1 cellular context compared by ENCODE assay signal in the genomic region with DNA sequence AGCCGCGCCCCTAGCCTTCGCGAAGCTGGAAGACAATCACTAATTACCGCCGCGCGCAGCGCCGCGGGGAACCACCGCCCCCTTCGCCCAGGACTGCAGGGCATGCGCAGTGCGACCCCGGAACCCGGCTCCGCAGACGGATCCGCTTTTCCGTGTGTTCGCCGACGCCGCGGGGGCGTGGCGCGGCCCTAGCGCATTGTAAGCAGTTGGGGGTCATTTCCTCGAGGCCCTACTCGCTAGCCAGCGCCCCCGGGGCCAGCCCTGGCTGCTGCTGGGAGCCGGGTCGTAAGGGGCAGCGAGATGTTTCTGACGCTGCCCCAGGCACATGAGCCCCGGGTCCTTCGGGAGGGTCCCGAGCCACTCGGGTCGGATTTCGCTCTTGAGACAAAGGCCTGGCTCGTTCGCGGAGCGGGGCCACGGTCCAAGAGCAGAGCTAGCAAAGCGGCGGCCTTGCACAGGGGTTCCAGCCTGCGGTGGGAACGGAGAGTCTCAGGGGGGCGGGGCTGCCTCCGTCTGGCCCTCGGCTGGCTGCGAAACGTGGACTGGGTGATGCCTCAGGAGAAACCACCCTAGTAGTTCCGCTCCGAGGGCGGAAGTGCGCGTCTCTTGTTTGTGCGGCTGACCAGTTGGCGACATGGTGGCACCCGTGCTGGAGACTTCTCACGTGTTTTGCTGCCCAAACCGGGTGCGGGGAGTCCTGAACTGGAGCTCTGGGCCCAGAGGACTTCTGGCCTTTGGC.
TF ChIP-seq lines count a peak whose summit lies in the region.

TSS of gene ELP2 (plus strand) at position 600 of the 739 bp plus-strand sequence. CDS start at position 635, 35 bp downstream.
TSS of gene SLC39A6 (minus strand) at position 41 of the 739 bp plus-strand sequence. CDS start 2,333 bp downstream, outside the sequence.

TF ChIP-seq in HepG2, 621 proteins besides CTCF, POLR2A, EP300 and RAD21 (continued from another document and continues in another):
- TF ChIP-seq ZBTB39 (CRISPR knock-in tag; IDR thresholded peaks at IDR 0.05) (0 out of 2 replicates have a peak, but pooled peaks have one; percentile 29), ZNF766 (CRISPR knock-in tag; IDR thresholded peaks at IDR 0.05; ENCODE audit: borderline replicate concordance) (no peak), RFX1 (IDR thresholded peaks at IDR 0.05) (no peak), ZNF362 (CRISPR knock-in tag; IDR thresholded peaks at IDR 0.05; ENCODE audit: borderline replicate concordance) (no peak), ZBTB3 (CRISPR knock-in tag; IDR thresholded peaks at IDR 0.05; ENCODE audit: borderline replicate concordance, low read depth) (peak; percentile 43; the same call in 1 of the 2 replicates), TBP (CRISPR knock-in tag; IDR thresholded peaks at IDR 0.05) (no peak), CCDC6 (CRISPR knock-in tag; IDR thresholded peaks at IDR 0.05) (peak; percentile 55; the same call in 1 of the 2 replicates), ZNF282 (IDR thresholded peaks at IDR 0.05; ENCODE audit: partially characterized antibody) (no peak), RBM22 (optimal IDR thresholded peaks at IDR 0.05; ENCODE audit: low read length) (no peak), NR1H2 (CRISPR knock-in tag; IDR thresholded peaks at IDR 0.05; ENCODE audit: borderline replicate concordance, low read depth) (no peak; the same call in 1 of the 2 replicates), ARNT (IDR thresholded peaks at IDR 0.05) (no peak), ZNF205 (CRISPR knock-in tag; IDR thresholded peaks at IDR 0.05) (peak; percentile 23; the same call in 1 of the 2 replicates), MXD4 (CRISPR knock-in tag; IDR thresholded peaks at IDR 0.05) (peak; percentile 95), ZNF605 (CRISPR knock-in tag; IDR thresholded peaks at IDR 0.05) (peak; percentile 85), RBM39 (IDR thresholded peaks at IDR 0.05; ENCODE audit: low read depth, low read length, poor library complexity, severe bottlenecking) (peak; percentile 73), LCORL (IDR thresholded peaks at IDR 0.05) (no peak), LCORL (CRISPR knock-in tag; IDR thresholded peaks at IDR 0.05) (peak; percentile 37; the same call in 1 of the 2 replicates), KDM1A (CRISPR knock-in tag; IDR thresholded peaks at IDR 0.05) (no peak), RNF219 (CRISPR knock-in tag; IDR thresholded peaks at IDR 0.05) (no peak), ZNF850 (CRISPR knock-in tag; conservative IDR thresholded peaks at IDR 0.05) (0 out of 2 replicates have a peak, but pooled peaks have one; percentile 43), ZNF839 (CRISPR knock-in tag; IDR thresholded peaks at IDR 0.05; ENCODE audit: borderline replicate concordance) (no peak; the same call in 1 of the 2 replicates), ZNF512B (CRISPR knock-in tag; IDR thresholded peaks at IDR 0.05; ENCODE audit: borderline replicate concordance) (no peak), FOXO4 (CRISPR knock-in tag; conservative IDR thresholded peaks at IDR 0.05) (no peak; the same call in 1 of the 2 replicates), ZNF44 (CRISPR knock-in tag; IDR thresholded peaks at IDR 0.05) (no peak), ZNF382 (CRISPR knock-in tag; IDR thresholded peaks at IDR 0.05; ENCODE audit: borderline replicate concordance) (no peak), ZNF792 (CRISPR knock-in tag; IDR thresholded peaks at IDR 0.05) (peak; percentile 76), ZFP90 (CRISPR knock-in tag; IDR thresholded peaks at IDR 0.05; ENCODE audit: borderline replicate concordance) (0 out of 2 replicates have a peak, but pooled peaks have one; percentile 55)
- TF ChIP-seq, protein P1, sequence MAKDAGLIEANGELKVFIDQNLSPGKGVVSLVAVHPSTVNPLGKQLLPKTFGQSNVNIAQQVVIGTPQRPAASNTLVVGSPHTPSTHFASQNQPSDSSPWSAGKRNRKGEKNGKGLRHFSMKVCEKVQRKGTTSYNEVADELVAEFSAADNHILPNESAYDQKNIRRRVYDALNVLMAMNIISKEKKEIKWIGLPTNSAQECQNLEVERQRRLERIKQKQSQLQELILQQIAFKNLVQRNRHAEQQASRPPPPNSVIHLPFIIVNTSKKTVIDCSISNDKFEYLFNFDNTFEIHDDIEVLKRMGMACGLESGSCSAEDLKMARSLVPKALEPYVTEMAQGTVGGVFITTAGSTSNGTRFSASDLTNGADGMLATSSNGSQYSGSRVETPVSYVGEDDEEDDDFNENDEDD (CRISPR knock-in tag; IDR thresholded peaks at IDR 0.05; ENCODE audit: borderline replicate concordance) = peak; percentile 77
- TF ChIP-seq, protein P2, sequence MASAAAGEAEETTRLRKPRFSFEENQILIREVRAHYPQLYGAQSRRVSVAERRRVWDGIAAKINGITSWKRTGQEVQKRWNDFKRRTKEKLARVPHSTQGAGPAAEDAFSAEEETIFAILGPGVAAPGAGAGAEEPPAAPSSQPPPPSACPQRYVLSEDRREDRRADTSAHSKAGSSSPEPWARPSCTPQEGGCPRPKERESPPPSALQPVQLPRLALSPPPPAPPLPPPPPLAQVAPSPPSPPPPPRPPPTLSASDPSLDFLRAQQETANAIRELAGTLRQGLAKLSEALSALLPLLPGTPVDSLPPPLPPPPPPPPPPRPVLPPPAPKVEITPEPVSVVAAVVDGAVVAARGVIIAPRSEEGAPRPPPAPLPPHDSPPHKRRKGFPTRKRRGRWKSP (CRISPR knock-in tag; IDR thresholded peaks at IDR 0.05) = peak; percentile 92
- TF ChIP-seq, protein P3, sequence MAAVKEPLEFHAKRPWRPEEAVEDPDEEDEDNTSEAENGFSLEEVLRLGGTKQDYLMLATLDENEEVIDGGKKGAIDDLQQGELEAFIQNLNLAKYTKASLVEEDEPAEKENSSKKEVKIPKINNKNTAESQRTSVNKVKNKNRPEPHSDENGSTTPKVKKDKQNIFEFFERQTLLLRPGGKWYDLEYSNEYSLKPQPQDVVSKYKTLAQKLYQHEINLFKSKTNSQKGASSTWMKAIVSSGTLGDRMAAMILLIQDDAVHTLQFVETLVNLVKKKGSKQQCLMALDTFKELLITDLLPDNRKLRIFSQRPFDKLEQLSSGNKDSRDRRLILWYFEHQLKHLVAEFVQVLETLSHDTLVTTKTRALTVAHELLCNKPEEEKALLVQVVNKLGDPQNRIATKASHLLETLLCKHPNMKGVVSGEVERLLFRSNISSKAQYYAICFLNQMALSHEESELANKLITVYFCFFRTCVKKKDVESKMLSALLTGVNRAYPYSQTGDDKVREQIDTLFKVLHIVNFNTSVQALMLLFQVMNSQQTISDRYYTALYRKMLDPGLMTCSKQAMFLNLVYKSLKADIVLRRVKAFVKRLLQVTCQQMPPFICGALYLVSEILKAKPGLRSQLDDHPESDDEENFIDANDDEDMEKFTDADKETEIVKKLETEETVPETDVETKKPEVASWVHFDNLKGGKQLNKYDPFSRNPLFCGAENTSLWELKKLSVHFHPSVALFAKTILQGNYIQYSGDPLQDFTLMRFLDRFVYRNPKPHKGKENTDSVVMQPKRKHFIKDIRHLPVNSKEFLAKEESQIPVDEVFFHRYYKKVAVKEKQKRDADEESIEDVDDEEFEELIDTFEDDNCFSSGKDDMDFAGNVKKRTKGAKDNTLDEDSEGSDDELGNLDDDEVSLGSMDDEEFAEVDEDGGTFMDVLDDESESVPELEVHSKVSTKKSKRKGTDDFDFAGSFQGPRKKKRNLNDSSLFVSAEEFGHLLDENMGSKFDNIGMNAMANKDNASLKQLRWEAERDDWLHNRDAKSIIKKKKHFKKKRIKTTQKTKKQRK (IDR thresholded peaks at IDR 0.05; ENCODE audit: low read length) = no peak
- TF ChIP-seq, protein P4, sequence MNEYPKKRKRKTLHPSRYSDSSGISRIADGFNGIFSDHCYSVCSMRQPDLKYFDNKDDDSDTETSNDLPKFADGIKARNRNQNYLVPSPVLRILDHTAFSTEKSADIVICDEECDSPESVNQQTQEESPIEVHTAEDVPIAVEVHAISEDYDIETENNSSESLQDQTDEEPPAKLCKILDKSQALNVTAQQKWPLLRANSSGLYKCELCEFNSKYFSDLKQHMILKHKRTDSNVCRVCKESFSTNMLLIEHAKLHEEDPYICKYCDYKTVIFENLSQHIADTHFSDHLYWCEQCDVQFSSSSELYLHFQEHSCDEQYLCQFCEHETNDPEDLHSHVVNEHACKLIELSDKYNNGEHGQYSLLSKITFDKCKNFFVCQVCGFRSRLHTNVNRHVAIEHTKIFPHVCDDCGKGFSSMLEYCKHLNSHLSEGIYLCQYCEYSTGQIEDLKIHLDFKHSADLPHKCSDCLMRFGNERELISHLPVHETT (CRISPR knock-in tag; conservative IDR thresholded peaks at IDR 0.05) = no peak
